ENCODE assay signal across 27 cellular contexts in genomic region chr16:53486230-53486629, GRCh38. TPM values are rescaled to one million over a fixed set of nuclear protein-coding genes. Genes with fewer than 3 reads are reported as not detected.
DNase-seq lines count a peak whose midpoint lies in the region; ATAC-seq and TF ChIP-seq lines count a peak whose summit lies in the region.
"Had no signal": no experiment of that assay in that cellular context is flagged by ENCODE, and none has a peak within 500 bp of the region (broad histone marks: within the 10 kb centered on the region; RNA-seq: fewer than 3 reads in every experiment).

No MANE protein-coding gene starts in this region.

- H3K4me1 Mint-ChIP-seq in activated CD8-positive, alpha-beta T cell treated with anti-CD3 and anti-CD28 coated beads for 36 hours (ENCODE audit: low read depth), result peaks cover 40% of the 10 kb centered on the region
- H3K4me1 Mint-ChIP-seq in activated CD8-positive, alpha-beta T cell treated with anti-CD3 and anti-CD28 coated beads, Interleukin-2, amount 10 ng/mL, durations not matched to agents 7 days and 5 days (ENCODE audit: low read depth), result peaks cover 20% of the 10 kb centered on the region
- peaks cover 66% of the 10 kb centered on the region for H3K4me1 Mint-ChIP-seq in CD4-positive, alpha-beta T cell (ENCODE audit: low read depth)
- H3K4me1 Mint-ChIP-seq in T-cell, result peaks cover 36 to 53% (median 39%) of the 10 kb centered on the region in 3 donors
- H3K4me1 Mint-ChIP-seq: GM23338, H9 had no signal

- peaks cover 16% of the 10 kb centered on the region for H3K9me3 Mint-ChIP-seq in activated CD8-positive, alpha-beta T cell treated with anti-CD3 and anti-CD28 coated beads for 36 hours
- H3K9me3 Mint-ChIP-seq in activated CD8-positive, alpha-beta T cell treated with anti-CD3 and anti-CD28 coated beads, Interleukin-2, amount 10 ng/mL, durations not matched to agents 7 days and 5 days (ENCODE audit: insufficient read depth), result peaks cover 22% of the 10 kb centered on the region
- H3K9me3 Mint-ChIP-seq in CD4-positive, alpha-beta T cell, result peaks cover 14% of the 10 kb centered on the region
- peaks cover 12 to 30% (median 25%) of the 10 kb centered on the region in 3 donors for H3K9me3 Mint-ChIP-seq in T-cell

- POLR2A ChIA-PET in activated CD8-positive, alpha-beta T cell treated with anti-CD3 and anti-CD28 coated beads for 36 hours (lab: Charles Lee), result interaction anchor here (1.2 to 1.8 kb wide), 3 partner anchors 9 to 50 kb away, joined by 3 to 5 read pairs (median 3); no protein-coding TSS in a partner anchor
- POLR2A ChIA-PET in activated CD8-positive, alpha-beta T cell treated with anti-CD3 and anti-CD28 coated beads, Interleukin-2, amount 10 ng/mL, durations not matched to agents 7 days and 5 days (lab: Charles Lee), result no interaction called here
- POLR2A ChIA-PET in CD4-positive, alpha-beta T cell (lab: Charles Lee), result interaction anchor here (0.8 to 1.2 kb wide), 3 partner anchors 29 to 196 kb away, joined by 3 to 5 read pairs (median 3); no protein-coding TSS in a partner anchor
- POLR2A ChIA-PET in T-cell (lab: Charles Lee), result no interaction called here

- H3K9me3 ChIP-seq in CD4-positive, alpha-beta T cell (ENCODE audit: control insufficient read depth, low read length), result peaks cover 28% of the 10 kb centered on the region
- H3K9me3 ChIP-seq in neutrophil, result no peaks in the 10 kb centered on the region
- H3K9me3 ChIP-seq: BE2C, Caco-2, SJCRH30 had no signal

- no peak for ATAC-seq in activated CD8-positive, alpha-beta T cell treated with anti-CD3 and anti-CD28 coated beads for 36 hours
- no peak for ATAC-seq in activated CD8-positive, alpha-beta T cell treated with anti-CD3 and anti-CD28 coated beads, Interleukin-2, amount 10 ng/mL, durations not matched to agents 7 days and 5 days
- no peak for ATAC-seq in CD4-positive, alpha-beta T cell (ENCODE audit: poor library complexity)
- ATAC-seq in T-cell (replicated peaks in 1 of 4) (peak in 1 of 4 experiments; percentile 20), HG03025 (IDR thresholded peaks at IDR 0.05; ENCODE audit: low FRiP score, unreplicated experiment) (no peak)
- ATAC-seq: GM23338, K562, Right ventricle myocardium inferior had no signal

- no peak overlapping the region for H3K4me3 ChIP-seq in neutrophil (ENCODE audit: low read depth in 1 of 2, low read length in 1 of 2)
- H3K4me3 ChIP-seq: GM23338, K562, PC-9, SJCRH30 had no signal

- H3K27me3 Mint-ChIP-seq in activated CD8-positive, alpha-beta T cell treated with anti-CD3 and anti-CD28 coated beads for 36 hours, result no peaks in the 10 kb centered on the region
- H3K27me3 Mint-ChIP-seq in activated CD8-positive, alpha-beta T cell treated with anti-CD3 and anti-CD28 coated beads, Interleukin-2, amount 10 ng/mL, durations not matched to agents 7 days and 5 days (ENCODE audit: low read depth), result no peaks in the 10 kb centered on the region
- H3K27me3 Mint-ChIP-seq in CD4-positive, alpha-beta T cell, result no peaks in the 10 kb centered on the region
- no peaks in the 10 kb centered on the region for H3K27me3 Mint-ChIP-seq in T-cell

- H3K27ac Mint-ChIP-seq in activated CD8-positive, alpha-beta T cell treated with anti-CD3 and anti-CD28 coated beads for 36 hours, result peak overlapping the region; percentile 33
- H3K27ac Mint-ChIP-seq in activated CD8-positive, alpha-beta T cell treated with anti-CD3 and anti-CD28 coated beads, Interleukin-2, amount 10 ng/mL, durations not matched to agents 7 days and 5 days, result no peak overlapping the region
- H3K27ac Mint-ChIP-seq in CD4-positive, alpha-beta T cell, result peak overlapping the region; percentile 54
- H3K27ac Mint-ChIP-seq in T-cell, result peak overlapping the region; percentile 43 to 69
- H3K27ac Mint-ChIP-seq: GM23338, H9 had no signal

- no peak overlapping the region for H3K27ac ChIP-seq in CD4-positive, alpha-beta T cell (ENCODE audit: low read depth, low read length)
- H3K27ac ChIP-seq in neutrophil, result peak overlapping the region; percentile 16
- H3K27ac ChIP-seq: PC-9, SJCRH30 had no signal

- H3K27me3 ChIP-seq in CD4-positive, alpha-beta T cell (ENCODE audit: control insufficient read depth, insufficient read depth, low read length), result no peaks in the 10 kb centered on the region
- H3K27me3 ChIP-seq in neutrophil, result no peaks in the 10 kb centered on the region
- H3K27me3 ChIP-seq: BE2C, SJCRH30 had no signal

- CTCF ChIA-PET in activated CD8-positive, alpha-beta T cell treated with anti-CD3 and anti-CD28 coated beads for 36 hours (lab: Charles Lee), result interaction anchor here (0.8 to 1.5 kb wide), 3 partner anchors 9 to 21 kb away, joined by 3 to 6 read pairs (median 5); no protein-coding TSS in a partner anchor
- CTCF ChIA-PET in activated CD8-positive, alpha-beta T cell treated with anti-CD3 and anti-CD28 coated beads, Interleukin-2, amount 10 ng/mL, durations not matched to agents 7 days and 5 days (lab: Charles Lee), result no interaction called here
- CTCF ChIA-PET in CD4-positive, alpha-beta T cell (lab: Charles Lee), result interaction anchor here (0.6 kb wide), 1 partner anchor 13 kb away, joined by 3 read pairs; no protein-coding TSS in a partner anchor
- CTCF ChIA-PET in T-cell (lab: Charles Lee), result no interaction called here

- peaks cover 79% of the 10 kb centered on the region for H3K36me3 Mint-ChIP-seq in activated CD8-positive, alpha-beta T cell treated with anti-CD3 and anti-CD28 coated beads for 36 hours (ENCODE audit: low read depth)
- H3K36me3 Mint-ChIP-seq in activated CD8-positive, alpha-beta T cell treated with anti-CD3 and anti-CD28 coated beads, Interleukin-2, amount 10 ng/mL, durations not matched to agents 7 days and 5 days (ENCODE audit: low read depth), result peaks cover 90% of the 10 kb centered on the region
- H3K36me3 Mint-ChIP-seq in CD4-positive, alpha-beta T cell (ENCODE audit: low read depth), result peaks cover 100% of the 10 kb centered on the region
- peaks cover 84% of the 10 kb centered on the region for H3K36me3 Mint-ChIP-seq in T-cell

- DNase-seq in activated CD8-positive, alpha-beta T cell treated with anti-CD3 and anti-CD28 coated beads for 36 hours, result no peak
- DNase-seq in activated CD8-positive, alpha-beta T cell treated with anti-CD3 and anti-CD28 coated beads, Interleukin-2, amount 10 ng/mL, durations not matched to agents 7 days and 5 days, result no peak
- DNase-seq in CD4-positive, alpha-beta T cell, result no peak
- DNase-seq in T-cell (no peak), nucleus accumbens (lab: John Stamatoyannopoulos, UW) (no peak)
- DNase-seq: 8988T; ACHN; BE2C; Caco-2; H9; Kasumi-1; MV-4-11; NCI-H1105; NCI-H146; NCI-H1930; NCI-H446 treated with DMSO at 0.1 percent for 48 hours; NCI-H526; NCI-H82; NK-92 treated with Interleukin-12 subunit alpha and Interleukin-12 subunit beta, amount 100 ng/mL, for 24 hours; PC-9; SJCRH30 had no signal

- peaks cover 24 to 34% of the 10 kb centered on the region in 2 experiments for H3K4me1 ChIP-seq in neutrophil (ENCODE audit: control insufficient read depth in 1 of 2, insufficient read depth in 1 of 2, low read depth in 1 of 2, low read length in 1 of 2)
- H3K4me1 ChIP-seq: BE2C, Caco-2, SJCRH30 had no signal

- no peak for TF ChIP-seq CTCF in activated CD8-positive, alpha-beta T cell treated with anti-CD3 and anti-CD28 coated beads for 36 hours (IDR thresholded peaks at IDR 0.05)
- no peak for TF ChIP-seq CTCF in CD4-positive, alpha-beta T cell (IDR thresholded peaks at IDR 0.05)
- TF ChIP-seq CTCF in neutrophil (IDR thresholded peaks at IDR 0.05), result no peak

- intact Hi-C loops in activated CD8-positive, alpha-beta T cell treated with anti-CD3 and anti-CD28 coated beads for 36 hours (cut with micrococcal nuclease), result no loop called here
- intact Hi-C loops in CD4-positive, alpha-beta T cell (cut with DNase I, micrococcal nuclease), result no loop called here

- H3K4me3 Mint-ChIP-seq in activated CD8-positive, alpha-beta T cell treated with anti-CD3 and anti-CD28 coated beads for 36 hours, result no peak overlapping the region
- no peak overlapping the region for H3K4me3 Mint-ChIP-seq in activated CD8-positive, alpha-beta T cell treated with anti-CD3 and anti-CD28 coated beads, Interleukin-2, amount 10 ng/mL, durations not matched to agents 7 days and 5 days
- peak overlapping the region; percentile 40 for H3K4me3 Mint-ChIP-seq in CD4-positive, alpha-beta T cell
- no peak overlapping the region for H3K4me3 Mint-ChIP-seq in T-cell
- H3K4me3 Mint-ChIP-seq: CD14-positive monocyte, GM23338, H9 had no signal

- H3K36me3 ChIP-seq in neutrophil, result peaks cover 70% of the 10 kb centered on the region

RNA-seq across cellular contexts. Expression of gene AKTIP, which starts 16.8 kb away (rescaled TPM):
- total RNA-seq in activated CD8-positive, alpha-beta T cell treated with anti-CD3 and anti-CD28 coated beads for 36 hours, result 10 to 100 TPM; 24.4 to 24.7 TPM
- total RNA-seq in activated CD8-positive, alpha-beta T cell treated with anti-CD3 and anti-CD28 coated beads, Interleukin-2, amount 10 ng/mL, durations not matched to agents 7 days and 5 days, result 10 to 100 TPM; 54.0 to 56.8 TPM
- 10 to 100 TPM; 51.2 to 53.3 TPM for total RNA-seq in CD4-positive, alpha-beta T cell
- 10 to 100 TPM; 56.3 to 96.8 (median 70.6) TPM for total RNA-seq in T-cell

RNA-seq across cellular contexts. Expression of gene RBL2, which starts 52.0 kb away (rescaled TPM):
- total RNA-seq in activated CD8-positive, alpha-beta T cell treated with anti-CD3 and anti-CD28 coated beads for 36 hours, result 10 to 100 TPM; 67.2 to 73.5 TPM
- total RNA-seq in activated CD8-positive, alpha-beta T cell treated with anti-CD3 and anti-CD28 coated beads, Interleukin-2, amount 10 ng/mL, durations not matched to agents 7 days and 5 days, result 100 to 1,000 TPM; 137 to 138 TPM
- 100 to 1,000 TPM; 102 TPM for total RNA-seq in CD4-positive, alpha-beta T cell
- 100 to 1,000 TPM; 193 to 366 (median 261) TPM for total RNA-seq in T-cell

Comparison
In these comparisons a context has a peak if more than half of its experiments do, and no peak if none do; other contexts are left out.
1. CTCF ChIA-PET loops: an anchor here in activated CD8-positive, alpha-beta T cell treated with anti-CD3 and anti-CD28 coated beads for 36 hours (0.8 to 1.5 kb wide) and CD4-positive, alpha-beta T cell (0.6 kb wide); none called in activated CD8-positive, alpha-beta T cell treated with anti-CD3 and anti-CD28 coated beads, Interleukin-2, amount 10 ng/mL, durations not matched to agents 7 days and 5 days and T-cell.
2. POLR2A ChIA-PET loops: an anchor here in activated CD8-positive, alpha-beta T cell treated with anti-CD3 and anti-CD28 coated beads for 36 hours (1.2 to 1.8 kb wide) and CD4-positive, alpha-beta T cell (0.8 to 1.2 kb wide); none called in activated CD8-positive, alpha-beta T cell treated with anti-CD3 and anti-CD28 coated beads, Interleukin-2, amount 10 ng/mL, durations not matched to agents 7 days and 5 days and T-cell.